29 cellular contexts compared by ENCODE assay signal in the genomic region with DNA sequence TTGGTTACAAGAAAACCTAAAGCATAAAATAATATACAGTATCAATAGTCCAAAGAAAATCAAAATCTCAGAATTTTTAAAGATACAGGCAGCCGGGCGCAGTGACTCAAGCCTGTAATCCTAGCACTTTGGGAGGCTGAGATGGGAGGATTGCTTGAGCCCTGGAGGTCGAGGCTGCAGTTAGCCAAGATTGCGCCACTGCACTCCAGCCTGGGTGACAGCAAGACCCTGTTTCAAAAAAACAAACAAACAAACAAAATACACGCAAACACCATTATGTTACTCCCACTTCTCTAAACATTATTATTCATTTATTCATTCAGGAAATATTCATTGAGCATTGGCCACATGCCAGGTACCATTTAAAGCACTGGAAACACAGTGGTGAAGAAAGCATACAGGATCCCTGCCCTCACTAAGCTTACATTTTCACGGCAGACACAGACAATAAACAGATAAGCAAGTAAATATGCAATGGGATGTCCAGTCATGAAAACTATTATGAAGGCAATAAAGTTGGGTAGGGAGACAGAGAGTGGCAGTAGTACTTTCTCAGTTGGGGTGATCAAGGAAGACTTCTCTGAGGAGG. TPM values are rescaled to one million over a fixed set of nuclear protein-coding genes. Genes with fewer than 3 reads are reported as not detected.
DNase-seq lines count a peak whose midpoint lies in the region; ATAC-seq, FAIRE-seq and TF ChIP-seq lines count a peak whose summit lies in the region.
"Had no signal": no experiment of that assay in that cellular context is flagged by ENCODE, and none has a peak within 500 bp of the region (broad histone marks: within the 10 kb centered on the region; RNA-seq: fewer than 3 reads in every experiment).

No MANE protein-coding gene starts in this region.

- H3K4me3 ChIP-seq in HepG2 (replicated peaks in 1 of 3; ENCODE audit: insufficient read depth in 1 of 3, low read depth in 2 of 3, low read length in 3 of 3) (no peak overlapping the region), right lobe of liver (no peak overlapping the region), ascending aorta (no peak overlapping the region)
- H3K4me3 ChIP-seq: coronary artery, esophagus squamous epithelium, GM23248, sigmoid colon had no signal

- TF ChIP-seq EP300 in HepG2 (IDR thresholded peaks at IDR 0.05; ENCODE audit: low read depth in 2 of 2, low read length in 2 of 2) (no peak), HepG2 (CRISPR knock-in tag; IDR thresholded peaks at IDR 0.05; ENCODE audit: borderline replicate concordance) (no peak)

- TF ChIP-seq CTCF in HepG2 (CRISPR knock-in tag; IDR thresholded peaks at IDR 0.05): no peak
- TF ChIP-seq CTCF in right lobe of liver (IDR thresholded peaks at IDR 0.05): no peak
- no peak for TF ChIP-seq CTCF in ascending aorta (IDR thresholded peaks at IDR 0.05)

- H3K27me3 ChIP-seq in HepG2 (ENCODE audit: control insufficient read depth in 1 of 2, insufficient read depth in 2 of 2, low read length in 2 of 2) (no peaks in the 10 kb centered on the region), right lobe of liver (no peaks in the 10 kb centered on the region), ascending aorta (no peaks in the 10 kb centered on the region)
- H3K27me3 ChIP-seq: esophagus squamous epithelium, sigmoid colon had no signal

- FAIRE-seq in HepG2 (lab: Jason Lieb, UNC) (no peak), GM12891 (lab: Jason Lieb, UNC) (peak; percentile 82)
- FAIRE-seq: bronchial epithelial cell, islet of Langerhans had no signal

- no peak overlapping the region for H2AFZ ChIP-seq in HepG2 (ENCODE audit: low read length)
- H2AFZ ChIP-seq: GM23248 had no signal

- 69% methylated on average over 6 of the region's 6 CpGs for WGBS in HepG2 (ENCODE audit: low lambda C conversion rate)
- 89% methylated on average over 6 of the region's 6 CpGs for WGBS in right lobe of liver (ENCODE audit: insufficient coverage, low coverage, low lambda C conversion rate, missing lambda C conversion rate)

- TF ChIP-seq POLR2A in HepG2 (IDR thresholded peaks at IDR 0.05; ENCODE audit: insufficient read depth in 1 of 2, low read depth in 2 of 2, low read length in 2 of 2): no peak
- no peak for TF ChIP-seq POLR2A in right lobe of liver (IDR thresholded peaks at IDR 0.05)
- no peak for TF ChIP-seq POLR2A in GM12891 (IDR thresholded peaks at IDR 0.05; ENCODE audit: low read depth, low read length)

- H3K9me3 ChIP-seq in HepG2 (ENCODE audit: low read length) (no peaks in the 10 kb centered on the region), right lobe of liver (no peaks in the 10 kb centered on the region), ascending aorta (no peaks in the 10 kb centered on the region)
- H3K9me3 ChIP-seq: esophagus squamous epithelium, sigmoid colon had no signal

- H3K36me3 ChIP-seq in HepG2 (replicated peaks in 1 of 2; ENCODE audit: control insufficient read depth in 1 of 2, insufficient read depth in 2 of 2, low read length in 2 of 2) (no peaks in the 10 kb centered on the region), right lobe of liver (no peaks in the 10 kb centered on the region), ascending aorta (no peaks in the 10 kb centered on the region)
- H3K36me3 ChIP-seq: esophagus squamous epithelium, sigmoid colon had no signal

- BruUV-seq in HepG2 (replicated peaks; lab: Mats Ljungman, UMichigan): no TSS peak

- H3K27me3 Mint-ChIP-seq in activated naive CD8-positive, alpha-beta T cell: no peaks in the 10 kb centered on the region
- no peaks in the 10 kb centered on the region for H3K27me3 Mint-ChIP-seq in stimulated activated naive CD8-positive, alpha-beta T cell treated with anti-CD3 and anti-CD28 coated beads, Interleukin-15, amount 100 ng/mL, for 72 hours

- no peaks in the 10 kb centered on the region for H3K79me2 ChIP-seq in HepG2 (ENCODE audit: insufficient read depth, low read length)

- POLR2A ChIA-PET in HepG2 (lab: Yijun Ruan, JAX): interaction anchor here (0.9 kb wide), 1 partner anchor 69 kb away, joined by 3 read pairs; no protein-coding TSS in a partner anchor

- 0 out of 2 replicates have a peak overlapping the region, but pooled peaks have one; percentile 6 for H3K4me2 ChIP-seq in HepG2 (ENCODE audit: low read depth, low read length)

- DNase-seq in HepG2 (ENCODE audit: low spot score): no peak
- DNase-seq in right lobe of liver: no peak
- DNase-seq in GM12891 (ENCODE audit: insufficient read length, low spot score): no peak
- DNase-seq in stimulated activated naive CD8-positive, alpha-beta T cell treated with anti-CD3 and anti-CD28 coated beads, Interleukin-15, amount 100 ng/mL, for 72 hours: no peak
- DNase-seq in NCI-H510A (lab: John Stamatoyannopoulos, UW): no peak
- no peak for DNase-seq in ascending aorta (ENCODE audit: low spot score in 2 of 2)
- DNase-seq: activated CD4-positive, alpha-beta T cell treated with anti-CD3 and anti-CD28 coated beads, Interleukin-2, amount 50 U/mL, for 4 hours; amniotic stem cell; DMS79; endodermal cell; esophagus squamous epithelium; GM23248; left ventricle myocardium superior; midbrain; NCI-H1092 treated with DMSO at 0.1 percent for 48 hours; NCI-H2029 treated with DMSO at 0.1 percent for 48 hours; NCI-H345; NCI-H82; OCI-M1; SHP77; sigmoid colon; stimulated activated CD4-positive, alpha-beta T cell treated with anti-CD3 and anti-CD28 coated beads, Interleukin-15, amount 100 ng/mL, for 24 hours; stimulated activated CD8-positive, alpha-beta memory T cell treated with anti-CD3 and anti-CD28 coated beads, Interleukin-4, amount 100 ng/mL, for 48 hours had no signal

- peaks cover 43% of the 10 kb centered on the region for H3K36me3 Mint-ChIP-seq in activated naive CD8-positive, alpha-beta T cell

- peaks cover 48% of the 10 kb centered on the region for H3K4me1 ChIP-seq in HepG2 (ENCODE audit: insufficient read depth, low read length)
- peaks cover 0 to 6% (median 0%) of the 10 kb centered on the region in 4 donors for H3K4me1 ChIP-seq in right lobe of liver
- no peaks in the 10 kb centered on the region for H3K4me1 ChIP-seq in ascending aorta
- H3K4me1 ChIP-seq: esophagus squamous epithelium, sigmoid colon had no signal

- no peaks in the 10 kb centered on the region for H4K20me1 ChIP-seq in HepG2 (ENCODE audit: insufficient read depth, low read length)

- no peaks in the 10 kb centered on the region for H3K9me3 Mint-ChIP-seq in activated naive CD8-positive, alpha-beta T cell (ENCODE audit: low read depth)
- H3K9me3 Mint-ChIP-seq in stimulated activated naive CD8-positive, alpha-beta T cell treated with anti-CD3 and anti-CD28 coated beads, Interleukin-15, amount 100 ng/mL, for 72 hours: no peaks in the 10 kb centered on the region
- H3K9me3 Mint-ChIP-seq: endodermal cell, neural crest cell had no signal

- no peak overlapping the region for H3K9ac ChIP-seq in HepG2 (ENCODE audit: insufficient read depth, low read depth, low read length)
- H3K9ac ChIP-seq: GM23248 had no signal

- no peak for TF ChIP-seq RAD21 in HepG2 (CRISPR knock-in tag; IDR thresholded peaks at IDR 0.05)

- ATAC-seq in HepG2: no peak
- ATAC-seq in right lobe of liver: no peak
- no peak for ATAC-seq in stimulated activated naive CD8-positive, alpha-beta T cell treated with anti-CD3 and anti-CD28 coated beads, Interleukin-15, amount 100 ng/mL, for 72 hours
- ATAC-seq: left ventricle myocardium superior had no signal

- CTCF ChIA-PET in HepG2 (lab: Yijun Ruan, JAX; ENCODE audit: low intra/inter-chr PET ratio, low total read pairs): no interaction called here

- H3K4me1 Mint-ChIP-seq in activated naive CD8-positive, alpha-beta T cell (ENCODE audit: low read depth): peaks cover 54% of the 10 kb centered on the region
- H3K4me1 Mint-ChIP-seq in stimulated activated naive CD8-positive, alpha-beta T cell treated with anti-CD3 and anti-CD28 coated beads, Interleukin-15, amount 100 ng/mL, for 72 hours: peaks cover 56% of the 10 kb centered on the region
- H3K4me1 Mint-ChIP-seq: endodermal cell, neural crest cell had no signal

- H3K27ac Mint-ChIP-seq in activated naive CD8-positive, alpha-beta T cell: peak overlapping the region; percentile 96
- peak overlapping the region; percentile 60 to 64 for H3K27ac Mint-ChIP-seq in stimulated activated naive CD8-positive, alpha-beta T cell treated with anti-CD3 and anti-CD28 coated beads, Interleukin-15, amount 100 ng/mL, for 72 hours
- H3K27ac Mint-ChIP-seq: endodermal cell had no signal

- H3K27ac ChIP-seq in HepG2 (ENCODE audit: extremely low read length, insufficient read depth, low read length): no peak overlapping the region
- H3K27ac ChIP-seq in right lobe of liver: no peak overlapping the region
- no peak overlapping the region for H3K27ac ChIP-seq in ascending aorta
- H3K27ac ChIP-seq: coronary artery, esophagus squamous epithelium, GM23248, sigmoid colon, VCaP had no signal

- H3K4me3 Mint-ChIP-seq in activated naive CD8-positive, alpha-beta T cell: peak overlapping the region; percentile 89
- H3K4me3 Mint-ChIP-seq in stimulated activated naive CD8-positive, alpha-beta T cell treated with anti-CD3 and anti-CD28 coated beads, Interleukin-15, amount 100 ng/mL, for 72 hours: peak overlapping the region; percentile 56 to 58
- H3K4me3 Mint-ChIP-seq: endodermal cell, neural crest cell had no signal

- in situ Hi-C loops in HepG2 (cut with HindIII; ENCODE audit: extremely low pct_ligation_motif_present, low pct_unique_long_range_greater_than_20kb): no loop called here

- intact Hi-C loops in HepG2 (cut with micrococcal nuclease; ENCODE audit: unreplicated experiment): no loop called here
- intact Hi-C loops in right lobe of liver (cut with DNase I): no loop called here
- intact Hi-C loops in ascending aorta (cut with DNase I): no loop called here

RNA-seq across cellular contexts. Expression of a gene that starts 6.7 kb away (rescaled TPM):
- total RNA-seq in HepG2 (2016; rRNA removed; fragmentation: Illumina TruSeq; extraction: Trizol) (0.31 and 0.97 TPM in 2 replicates), right lobe of liver (1 to 10 TPM in 4 of 6 experiments, under 1 TPM in 2; 0.26 to 6.9 (median 1.8) TPM), ascending aorta (not detected)
- total RNA-seq in HepG2 (2016; cell fraction: cytosol; rRNA removed; fragmentation: Illumina TruSeq; extraction: Trizol; ENCODE audit: low read depth): 0.30 and 0.44 TPM in 2 replicates
- 0.24 and 0.89 TPM in 2 replicates for total RNA-seq in HepG2 (2016; cell fraction: insoluble cytoplasmic fraction; rRNA removed; fragmentation: Illumina TruSeq; extraction: Trizol)
- total RNA-seq in HepG2 (2016; cell fraction: membrane; rRNA removed; fragmentation: Illumina TruSeq; extraction: Trizol): 0.31 TPM in 1 of 2 replicates, not detected in the other
- 0.53 TPM in 1 of 2 replicates, not detected in the other for total RNA-seq in HepG2 (2016; cell fraction: nucleus; rRNA removed; fragmentation: Illumina TruSeq; extraction: Trizol)
- 0.08 and 0.21 TPM in 2 replicates for polyA plus RNA-seq in HepG2 (2011; rRNA removed)
- polyA plus RNA-seq in HepG2 (2011; cell fraction: cytosol; rRNA removed): 0.25 and 0.49 TPM in 2 replicates
- not detected in 2 replicates for polyA plus RNA-seq in HepG2 (2011; cell fraction: nucleus; rRNA removed)
- not detected in 2 replicates for polyA plus RNA-seq in HepG2 (2012)
- polyA plus RNA-seq in HepG2 (2016; cell fraction: cytosol; fragmentation: Illumina TruSeq; extraction: Trizol; ENCODE audit: low read depth): 0.27 and 0.36 TPM in 2 replicates
- 0.25 and 0.56 TPM in 2 replicates for polyA plus RNA-seq in HepG2 (2016; cell fraction: insoluble cytoplasmic fraction; fragmentation: Illumina TruSeq; extraction: Trizol; ENCODE audit: low read depth)
- 0.29 and 0.38 TPM in 2 replicates for polyA plus RNA-seq in HepG2 (2016; cell fraction: membrane; fragmentation: Illumina TruSeq; extraction: Trizol; ENCODE audit: low read depth)
- not detected in 2 replicates for polyA plus RNA-seq in HepG2 (2016; cell fraction: nucleus; fragmentation: Illumina TruSeq; extraction: Trizol; ENCODE audit: insufficient read depth, low read depth)
- polyA minus RNA-seq in HepG2 (2011; rRNA and poly(A)+ RNA removed; ENCODE audit: low replicate concordance): 0.30 TPM in 1 of 2 replicates, not detected in the other
- polyA minus RNA-seq in HepG2 (2011; cell fraction: cytosol; rRNA and poly(A)+ RNA removed): not detected in 2 replicates
- polyA minus RNA-seq in HepG2 (2011; cell fraction: nucleus; rRNA and poly(A)+ RNA removed): not detected in 2 replicates
- 258 TPM for polyA plus RNA-seq in GM12891 (2012; ENCODE audit: low read depth, missing spikeins)
- total RNA-seq: endodermal cell, GM23248, neural crest cell had no signal
